Comparison of ENCODE assay signal across 19 cellular contexts in genomic region chr2:36163520-36164239, GRCh38.
DNase-seq lines count a peak whose midpoint lies in the region; ATAC-seq, FAIRE-seq and TF ChIP-seq lines count a peak whose summit lies in the region.
"Had no signal": no experiment of that assay in that cellular context is flagged by ENCODE, and none has a peak within 500 bp of the region (broad histone marks: within the 10 kb centered on the region; RNA-seq: fewer than 3 reads in every experiment).

No MANE protein-coding gene starts in this region.

- CTCF ChIA-PET in HepG2 (lab: Yijun Ruan, JAX; ENCODE audit: low intra/inter-chr PET ratio, low total read pairs), result no interaction called here

- H3K4me3 ChIP-seq in HepG2 (replicated peaks in 1 of 3; ENCODE audit: insufficient read depth in 1 of 3, low read depth in 2 of 3, low read length in 3 of 3) (no peak overlapping the region), upper lobe of left lung (no peak overlapping the region)
- H3K4me3 ChIP-seq: spleen, testis had no signal

- H3K4me1 ChIP-seq in HepG2 (ENCODE audit: insufficient read depth, low read length) (peaks cover 14% of the 10 kb centered on the region), upper lobe of left lung (no peaks in the 10 kb centered on the region)
- H3K4me1 ChIP-seq: spleen, testis had no signal

- WGBS in HepG2 (ENCODE audit: low lambda C conversion rate), result 27% methylated on average over 3 of the region's 3 CpGs
- 75 to 77% methylated on average over 3 of the region's 3 CpGs for WGBS in upper lobe of left lung, 2 donors

- H3K27ac ChIP-seq in HepG2 (ENCODE audit: extremely low read length, insufficient read depth, low read length), result no peak overlapping the region
- no peak overlapping the region for H3K27ac ChIP-seq in upper lobe of left lung
- H3K27ac ChIP-seq: spleen, testis had no signal

- DNase-seq in MV-4-11 (lab: John Stamatoyannopoulos, UW) (peak; percentile 23), AML-193 (lab: John Stamatoyannopoulos, UW) (no peak), HepG2 (ENCODE audit: low spot score) (no peak), upper lobe of left lung (no peak)
- DNase-seq: activated CD4-positive, alpha-beta T cell treated with anti-CD3 and anti-CD28 coated beads, Interleukin-2, amount 50 U/mL, for 1 hour; activated naive CD4-positive, alpha-beta T cell treated with anti-CD3 and anti-CD28 coated beads, Interleukin-2, amount 10 ng/mL, durations not matched to agents 7 days and 5 days; Caco-2; left cardiac atrium; midbrain; NCI-H1417 treated with DMSO at 0.1 percent for 48 hours; spleen; testis had no signal

- BruUV-seq in HepG2 (replicated peaks; lab: Mats Ljungman, UMichigan), result no TSS peak

- TF ChIP-seq RAD21 in HepG2 (CRISPR knock-in tag; IDR thresholded peaks at IDR 0.05), result no peak

- TF ChIP-seq POLR2A in HepG2 (IDR thresholded peaks at IDR 0.05; ENCODE audit: insufficient read depth in 1 of 2, low read depth in 2 of 2, low read length in 2 of 2) (no peak), upper lobe of left lung (IDR thresholded peaks at IDR 0.05) (no peak)

- H3K9me3 ChIP-seq in HepG2 (ENCODE audit: low read length), result no peaks in the 10 kb centered on the region
- no peaks in the 10 kb centered on the region for H3K9me3 ChIP-seq in upper lobe of left lung
- H3K9me3 ChIP-seq: Caco-2, spleen, testis had no signal

- ATAC-seq in GM18909 (IDR thresholded peaks at IDR 0.05; ENCODE audit: poor library complexity, unreplicated experiment), result peak; percentile 73
- peak; percentile 53 for ATAC-seq in GM21447 (IDR thresholded peaks at IDR 0.05; ENCODE audit: unreplicated experiment)
- ATAC-seq in HG03097 (IDR thresholded peaks at IDR 0.05; ENCODE audit: low FRiP score, unreplicated experiment), result peak; percentile 76
- no peak for ATAC-seq in HepG2
- no peak for ATAC-seq in upper lobe of left lung (ENCODE audit: low FRiP score in 2 of 2)
- ATAC-seq: left cardiac atrium had no signal

- no peak for FAIRE-seq in HepG2 (lab: Jason Lieb, UNC)
- FAIRE-seq: colon, endothelial cell of umbilical vein, H1, RCC 7860 had no signal

- H3K27me3 ChIP-seq in HepG2 (ENCODE audit: control insufficient read depth in 1 of 2, insufficient read depth in 2 of 2, low read length in 2 of 2) (no peaks in the 10 kb centered on the region), upper lobe of left lung (no peaks in the 10 kb centered on the region)
- H3K27me3 ChIP-seq: testis had no signal

- no peaks in the 10 kb centered on the region for H3K36me3 ChIP-seq in HepG2 (replicated peaks in 1 of 2; ENCODE audit: control insufficient read depth in 1 of 2, insufficient read depth in 2 of 2, low read length in 2 of 2)
- no peaks in the 10 kb centered on the region for H3K36me3 ChIP-seq in upper lobe of left lung
- H3K36me3 ChIP-seq: spleen had no signal

- H3K79me2 ChIP-seq in HepG2 (ENCODE audit: insufficient read depth, low read length), result no peaks in the 10 kb centered on the region

- intact Hi-C loops in HepG2 (cut with micrococcal nuclease; ENCODE audit: unreplicated experiment), result no loop called here

- TF ChIP-seq CTCF in HepG2 (CRISPR knock-in tag; IDR thresholded peaks at IDR 0.05) (no peak), upper lobe of left lung (IDR thresholded peaks at IDR 0.05) (no peak)

- in situ Hi-C loops in HepG2 (cut with HindIII; ENCODE audit: extremely low pct_ligation_motif_present, low pct_unique_long_range_greater_than_20kb), result no loop called here

- TF ChIP-seq EP300 in HepG2 (IDR thresholded peaks at IDR 0.05; ENCODE audit: low read depth in 2 of 2, low read length in 2 of 2) (no peak), HepG2 (CRISPR knock-in tag; IDR thresholded peaks at IDR 0.05; ENCODE audit: borderline replicate concordance) (no peak), upper lobe of left lung (IDR thresholded peaks at IDR 0.05) (no peak)

- POLR2A ChIA-PET in HepG2 (lab: Yijun Ruan, JAX), result no interaction called here

- no peak overlapping the region for H3K4me2 ChIP-seq in HepG2 (ENCODE audit: low read depth, low read length)

- H2AFZ ChIP-seq in HepG2 (ENCODE audit: low read length), result no peak overlapping the region

- H3K9ac ChIP-seq in HepG2 (ENCODE audit: insufficient read depth, low read depth, low read length), result no peak overlapping the region

- no peaks in the 10 kb centered on the region for H4K20me1 ChIP-seq in HepG2 (ENCODE audit: insufficient read depth, low read length)

TF ChIP-seq in HepG2, 621 proteins besides CTCF, POLR2A, EP300 and RAD21:
- TF ChIP-seq ZNF24 (IDR thresholded peaks at IDR 0.05) (no peak), CEBPB (IDR thresholded peaks at IDR 0.05; ENCODE audit: borderline replicate concordance, low read depth, low read length) (no peak), SRSF9 (IDR thresholded peaks at IDR 0.05; ENCODE audit: borderline replicate concordance, insufficient read depth, low read depth, low read length, poor library complexity, severe bottlenecking) (no peak), MXD3 (CRISPR knock-in tag; IDR thresholded peaks at IDR 0.05) (no peak), ZNF510 (CRISPR knock-in tag; IDR thresholded peaks at IDR 0.05; ENCODE audit: low read depth) (no peak), HNRNPK (IDR thresholded peaks at IDR 0.05; ENCODE audit: low read depth, low read length, poor library complexity, severe bottlenecking) (no peak), MAFK (conservative IDR thresholded peaks at IDR 0.05 in 1 of 2, IDR thresholded peaks at IDR 0.05 in 1 of 2; ENCODE audit: low read length in 2 of 2) (no peak), ATRX (CRISPR knock-in tag; IDR thresholded peaks at IDR 0.05; ENCODE audit: borderline replicate concordance) (no peak), HDAC6 (IDR thresholded peaks at IDR 0.05; ENCODE audit: low read depth, low read length) (no peak), TCF7L2 (IDR thresholded peaks at IDR 0.05; ENCODE audit: low read depth, low read length) (no peak), RBM22 (optimal IDR thresholded peaks at IDR 0.05; ENCODE audit: low read length) (no peak), TFDP2 (CRISPR knock-in tag; IDR thresholded peaks at IDR 0.05) (no peak), NR2C2 (CRISPR knock-in tag; IDR thresholded peaks at IDR 0.05; ENCODE audit: borderline replicate concordance) (no peak), ZNF724P (CRISPR knock-in tag; IDR thresholded peaks at IDR 0.05; ENCODE audit: borderline replicate concordance) (no peak), NCOR1 (IDR thresholded peaks at IDR 0.05; ENCODE audit: borderline replicate concordance, low read length) (no peak)

Comparison
In these comparisons a context has a peak if more than half of its experiments do, and no peak if none do; other contexts are left out.
1. ATAC-seq: peak in GM18909 (single experiment), GM21447 (single experiment) and HG03097 (single experiment); none in HepG2 (single experiment) and upper lobe of left lung (0 of 2).